ENCODE assay signal across 9 cellular contexts in genomic region chr7:142185069-142185468, GRCh38.
"Had no signal": no experiment of that assay in that cellular context is flagged by ENCODE, and none has a peak within 500 bp of the region (broad histone marks: within the 10 kb centered on the region; RNA-seq: fewer than 3 reads in every experiment).

No MANE protein-coding gene starts in this region.

- H3K4me3 ChIP-seq: GM23248, HAP-1, K562 had no signal

- H3K36me3 ChIP-seq: HAP-1 had no signal

- H3K9me3 ChIP-seq: HAP-1 had no signal

- DNase-seq: GM23248, GOT3, H7, HFFc6, IMR-90, KG1 had no signal

- H3K4me1 ChIP-seq: HAP-1 had no signal

- H3K27ac ChIP-seq: GM23248 had no signal

- ATAC-seq: HCT116, K562 had no signal
